ENCODE assay signal across 8 cellular contexts in genomic region chr1:93681549-93682412, GRCh38. TPM values are rescaled to one million over a fixed set of nuclear protein-coding genes. Genes with fewer than 3 reads are reported as not detected.
DNase-seq lines count a peak whose midpoint lies in the region; ATAC-seq and TF ChIP-seq lines count a peak whose summit lies in the region.

Gene BCAR3 (minus strand): TSS chr1:93681837. CDS start chr1:93674930, 6,907 bp downstream.

- no peak for TF ChIP-seq POLR2A in breast epithelium (IDR thresholded peaks at IDR 0.05)

- H3K27ac ChIP-seq in breast epithelium: peak within 1 kb of the TSS; percentile 95 to 96
- H3K27ac ChIP-seq in iPS-20b (ENCODE audit: low read length): no peak within 1 kb of the TSS

- H3K4me1 ChIP-seq in NT2/D1 (ENCODE audit: insufficient read depth, insufficient read length): peaks cover 4% of the 10 kb centered on the region
- no peaks in the 10 kb centered on the region for H3K4me1 ChIP-seq in breast epithelium
- peaks cover 9% of the 10 kb centered on the region; the same call in 1 of the 2 replicates for H3K4me1 ChIP-seq in iPS-20b (ENCODE audit: insufficient read depth, low read length)

- H3K36me3 ChIP-seq in NT2/D1 (ENCODE audit: insufficient read depth, insufficient read length, low read length): peaks cover 19% of the 10 kb centered on the region
- H3K36me3 ChIP-seq in breast epithelium: no peaks in the 10 kb centered on the region
- H3K36me3 ChIP-seq in iPS-20b (ENCODE audit: insufficient read depth, low read depth, low read length): no peaks in the 10 kb centered on the region

- H3K9me3 ChIP-seq in NT2/D1 (ENCODE audit: insufficient read depth, low read length): no peaks in the 10 kb centered on the region
- H3K9me3 ChIP-seq in breast epithelium: no peaks in the 10 kb centered on the region
- H3K9me3 ChIP-seq in iPS-20b (ENCODE audit: insufficient read depth, low read depth, low read length): no peaks in the 10 kb centered on the region

- H3K9ac ChIP-seq in NT2/D1 (ENCODE audit: insufficient read length, low read depth) (peak within 1 kb of the TSS; percentile 90), iPS-20b (ENCODE audit: low read depth, low read length) (peak within 1 kb of the TSS; percentile 68)

- H3K27me3 ChIP-seq in NT2/D1 (ENCODE audit: insufficient read depth, insufficient read length) (peaks cover 6% of the 10 kb centered on the region), breast epithelium (no peaks in the 10 kb centered on the region), iPS-20b (ENCODE audit: insufficient read depth, low read length) (peaks cover 41% of the 10 kb centered on the region)

- intact Hi-C loops in breast epithelium (cut with DNase I; ENCODE audit: low total_unique reads): no loop called here

- peak; percentile 70 for ATAC-seq in GM19351 (IDR thresholded peaks at IDR 0.05; ENCODE audit: unreplicated experiment)
- ATAC-seq in HG03439 (IDR thresholded peaks at IDR 0.05; ENCODE audit: unreplicated experiment): peak; percentile 76

- H3K4me3 ChIP-seq in NT2/D1 (ENCODE audit: insufficient read length, low read depth): peak within 1 kb of the TSS; percentile 80
- peak within 1 kb of the TSS; percentile 80 to 95 (median 86) for H3K4me3 ChIP-seq in breast epithelium
- H3K4me3 ChIP-seq in iPS-20b (ENCODE audit: low read length): peak within 1 kb of the TSS; percentile 79
- peak within 1 kb of the TSS; percentile 83 for H3K4me3 ChIP-seq in skeletal muscle cell (ENCODE audit: low read depth, low read length)

- no peak for TF ChIP-seq CTCF in breast epithelium (IDR thresholded peaks at IDR 0.05)

- DNase-seq in DMS79 (lab: John Stamatoyannopoulos, UW): peak; percentile 53
- DNase-seq in NT2/D1 (ENCODE audit: low read depth, low spot score): peak; percentile 60
- peak; percentile 66 to 71 for DNase-seq in breast epithelium (ENCODE audit: low spot score in 2 of 2)
- no peak for DNase-seq in skeletal muscle cell (ENCODE audit: low read depth)
- no peak for DNase-seq in OCI-M2 (lab: John Stamatoyannopoulos, UW; ENCODE audit: unreplicated experiment)

RNA-seq across cellular contexts. Expression of gene BCAR3, which starts in this region (rescaled TPM):
- total RNA-seq in breast epithelium: 10 to 100 TPM; 26.7 to 42.7 (median 30.2) TPM

Comparison
In these comparisons a context has a peak if more than half of its experiments do, and no peak if none do; other contexts are left out.
1. DNase-seq: peak in DMS79 (single experiment), NT2/D1 (single experiment) and breast epithelium (2 of 2); none in skeletal muscle cell (single experiment) and OCI-M2 (single experiment).
2. Peak in every context shown above with its lines, with median percentiles within 50 percentile points of each other: H3K4me3 ChIP-seq.